Comparison of ENCODE assay signal across 1 cellular context in the genomic region with DNA sequence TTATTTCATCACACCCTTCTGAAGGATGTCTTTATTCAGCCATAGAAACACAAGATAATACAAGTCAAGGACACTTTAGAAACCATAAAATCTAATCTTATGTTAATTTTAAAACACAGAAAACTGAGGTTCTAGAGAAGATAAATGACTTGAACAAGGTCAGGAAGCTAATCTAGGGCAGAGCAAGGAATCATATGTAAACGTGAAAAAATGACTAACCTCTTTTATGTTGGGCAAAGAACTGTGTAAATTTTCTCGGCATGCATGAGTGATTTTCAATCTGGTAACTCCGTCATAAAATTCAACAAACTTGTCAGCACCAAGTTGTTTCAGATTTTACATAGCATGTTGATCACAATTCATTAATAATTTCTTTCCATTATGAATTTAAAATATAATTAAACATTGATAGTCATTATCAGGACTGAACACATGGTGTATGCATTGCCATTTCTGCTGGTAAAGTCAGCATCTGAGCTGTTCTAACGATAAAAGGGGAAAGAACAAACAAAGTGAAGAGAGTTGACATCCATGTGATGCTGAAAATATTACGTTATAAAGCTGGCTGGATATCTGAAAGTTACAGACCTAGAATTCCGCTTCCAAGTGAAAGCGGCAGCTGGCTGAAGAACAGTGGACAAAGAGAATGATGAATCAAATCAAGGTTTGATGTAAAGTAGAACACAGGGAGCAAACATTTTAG.
TF ChIP-seq lines count a peak whose summit lies in the region.

No MANE protein-coding gene starts in this region.

TF ChIP-seq in K562, 482 proteins besides CTCF, POLR2A, EP300 and RAD21 (continued from another document and continues in another):
- TF ChIP-seq, protein P1, sequence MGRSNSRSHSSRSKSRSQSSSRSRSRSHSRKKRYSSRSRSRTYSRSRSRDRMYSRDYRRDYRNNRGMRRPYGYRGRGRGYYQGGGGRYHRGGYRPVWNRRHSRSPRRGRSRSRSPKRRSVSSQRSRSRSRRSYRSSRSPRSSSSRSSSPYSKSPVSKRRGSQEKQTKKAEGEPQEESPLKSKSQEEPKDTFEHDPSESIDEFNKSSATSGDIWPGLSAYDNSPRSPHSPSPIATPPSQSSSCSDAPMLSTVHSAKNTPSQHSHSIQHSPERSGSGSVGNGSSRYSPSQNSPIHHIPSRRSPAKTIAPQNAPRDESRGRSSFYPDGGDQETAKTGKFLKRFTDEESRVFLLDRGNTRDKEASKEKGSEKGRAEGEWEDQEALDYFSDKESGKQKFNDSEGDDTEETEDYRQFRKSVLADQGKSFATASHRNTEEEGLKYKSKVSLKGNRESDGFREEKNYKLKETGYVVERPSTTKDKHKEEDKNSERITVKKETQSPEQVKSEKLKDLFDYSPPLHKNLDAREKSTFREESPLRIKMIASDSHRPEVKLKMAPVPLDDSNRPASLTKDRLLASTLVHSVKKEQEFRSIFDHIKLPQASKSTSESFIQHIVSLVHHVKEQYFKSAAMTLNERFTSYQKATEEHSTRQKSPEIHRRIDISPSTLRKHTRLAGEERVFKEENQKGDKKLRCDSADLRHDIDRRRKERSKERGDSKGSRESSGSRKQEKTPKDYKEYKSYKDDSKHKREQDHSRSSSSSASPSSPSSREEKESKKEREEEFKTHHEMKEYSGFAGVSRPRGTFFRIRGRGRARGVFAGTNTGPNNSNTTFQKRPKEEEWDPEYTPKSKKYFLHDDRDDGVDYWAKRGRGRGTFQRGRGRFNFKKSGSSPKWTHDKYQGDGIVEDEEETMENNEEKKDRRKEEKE (IDR thresholded peaks at IDR 0.05; ENCODE audit: borderline replicate concordance in 1 of 2, control insufficient read depth in 1 of 2, low read depth in 2 of 2, low read length in 1 of 2): no peak
- TF ChIP-seq NCOA4 (IDR thresholded peaks at IDR 0.05; ENCODE audit: partially characterized antibody) (no peak), MTA2 (IDR thresholded peaks at IDR 0.05; ENCODE audit: low read depth) (peak; percentile 20; the same call in 1 of the 2 replicates), DPF2 (IDR thresholded peaks at IDR 0.05) (peak; percentile 48; the same call in 1 of the 2 replicates), NFE2 (IDR thresholded peaks at IDR 0.05; ENCODE audit: low read depth) (no peak), PTTG1 (tag; IDR thresholded peaks at IDR 0.05; ENCODE audit: low read depth) (no peak), ZNF699 (CRISPR knock-in tag; IDR thresholded peaks at IDR 0.05; ENCODE audit: insufficient replicate concordance) (no peak), MEIS2 (IDR thresholded peaks at IDR 0.05; ENCODE audit: partially characterized antibody) (peak; percentile 23), KDM2B (CRISPR knock-in tag; IDR thresholded peaks at IDR 0.05) (no peak), ARID1B (IDR thresholded peaks at IDR 0.05) (peak; percentile 76; the same call in 1 of the 2 replicates), MAFG (tag; conservative IDR thresholded peaks at IDR 0.05) (no peak), ZNF197 (CRISPR knock-in tag; IDR thresholded peaks at IDR 0.05; ENCODE audit: low read depth) (no peak), TEAD4 (IDR thresholded peaks at IDR 0.05; ENCODE audit: low read length) (0 out of 2 replicates have a peak, but pooled peaks have one; percentile 49), TEAD4 (CRISPR knock-in tag; IDR thresholded peaks at IDR 0.05; ENCODE audit: borderline replicate concordance) (no peak), ZNF263 (CRISPR knock-in tag; IDR thresholded peaks at IDR 0.05; ENCODE audit: borderline replicate concordance) (no peak), MCM7 (IDR thresholded peaks at IDR 0.05) (no peak), EZH2 (IDR thresholded peaks at IDR 0.05; ENCODE audit: borderline replicate concordance, low read depth, low read length) (no peak), SMAD2 (IDR thresholded peaks at IDR 0.05; ENCODE audit: low read depth, low read length) (no peak), NFIC (IDR thresholded peaks at IDR 0.05) (no peak), PPARD (CRISPR knock-in tag; IDR thresholded peaks at IDR 0.05) (no peak), ATF1 (CRISPR knock-in tag; IDR thresholded peaks at IDR 0.05) (no peak), ATF1 (tag; IDR thresholded peaks at IDR 0.05) (no peak), SIN3A (IDR thresholded peaks at IDR 0.05; ENCODE audit: borderline replicate concordance in 2 of 2, control insufficient read depth in 1 of 2, low read depth in 2 of 2, low read length in 2 of 2) (no peak), TOE1 (IDR thresholded peaks at IDR 0.05; ENCODE audit: borderline replicate concordance) (no peak), TOE1 (CRISPR knock-in tag; IDR thresholded peaks at IDR 0.05; ENCODE audit: borderline replicate concordance, low read depth) (no peak), NCOA2 (IDR thresholded peaks at IDR 0.05; ENCODE audit: partially characterized antibody in 2 of 2) (no peak), IRF2 (CRISPR knock-in tag; IDR thresholded peaks at IDR 0.05) (no peak), POLR3A (IDR thresholded peaks at IDR 0.05; ENCODE audit: borderline replicate concordance, extremely low read depth, insufficient read depth, insufficient read length) (no peak), ZBTB1 (CRISPR knock-in tag; IDR thresholded peaks at IDR 0.05; ENCODE audit: borderline replicate concordance, low read depth) (no peak), TGIF2 (CRISPR knock-in tag; IDR thresholded peaks at IDR 0.05) (no peak), TEAD1 (CRISPR knock-in tag; IDR thresholded peaks at IDR 0.05) (no peak), CBFA2T2 (conservative IDR thresholded peaks at IDR 0.05) (peak; percentile 63), RBM34 (IDR thresholded peaks at IDR 0.05; ENCODE audit: borderline replicate concordance, insufficient read depth, low read length) (no peak), GABPB1 (CRISPR knock-in tag; IDR thresholded peaks at IDR 0.05) (no peak), NFRKB (IDR thresholded peaks at IDR 0.05; ENCODE audit: low read depth) (no peak), PHB2 (IDR thresholded peaks at IDR 0.05; ENCODE audit: low read depth) (no peak), TAF7 (tag; IDR thresholded peaks at IDR 0.05) (no peak), ASH1L (IDR thresholded peaks at IDR 0.05; ENCODE audit: borderline replicate concordance, low read depth, partially characterized antibody) (no peak), KDM4B (IDR thresholded peaks at IDR 0.05; ENCODE audit: borderline replicate concordance in 2 of 2, low read depth in 1 of 2) (no peak), XRCC3 (IDR thresholded peaks at IDR 0.05) (no peak), SMARCA4 (IDR thresholded peaks at IDR 0.05) (0 out of 2 replicates have a peak, but pooled peaks have one; percentile 18)
- TF ChIP-seq, protein P2, sequence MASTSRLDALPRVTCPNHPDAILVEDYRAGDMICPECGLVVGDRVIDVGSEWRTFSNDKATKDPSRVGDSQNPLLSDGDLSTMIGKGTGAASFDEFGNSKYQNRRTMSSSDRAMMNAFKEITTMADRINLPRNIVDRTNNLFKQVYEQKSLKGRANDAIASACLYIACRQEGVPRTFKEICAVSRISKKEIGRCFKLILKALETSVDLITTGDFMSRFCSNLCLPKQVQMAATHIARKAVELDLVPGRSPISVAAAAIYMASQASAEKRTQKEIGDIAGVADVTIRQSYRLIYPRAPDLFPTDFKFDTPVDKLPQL (IDR thresholded peaks at IDR 0.05; ENCODE audit: extremely low read depth, insufficient read length): no peak
- TF ChIP-seq, protein P3, sequence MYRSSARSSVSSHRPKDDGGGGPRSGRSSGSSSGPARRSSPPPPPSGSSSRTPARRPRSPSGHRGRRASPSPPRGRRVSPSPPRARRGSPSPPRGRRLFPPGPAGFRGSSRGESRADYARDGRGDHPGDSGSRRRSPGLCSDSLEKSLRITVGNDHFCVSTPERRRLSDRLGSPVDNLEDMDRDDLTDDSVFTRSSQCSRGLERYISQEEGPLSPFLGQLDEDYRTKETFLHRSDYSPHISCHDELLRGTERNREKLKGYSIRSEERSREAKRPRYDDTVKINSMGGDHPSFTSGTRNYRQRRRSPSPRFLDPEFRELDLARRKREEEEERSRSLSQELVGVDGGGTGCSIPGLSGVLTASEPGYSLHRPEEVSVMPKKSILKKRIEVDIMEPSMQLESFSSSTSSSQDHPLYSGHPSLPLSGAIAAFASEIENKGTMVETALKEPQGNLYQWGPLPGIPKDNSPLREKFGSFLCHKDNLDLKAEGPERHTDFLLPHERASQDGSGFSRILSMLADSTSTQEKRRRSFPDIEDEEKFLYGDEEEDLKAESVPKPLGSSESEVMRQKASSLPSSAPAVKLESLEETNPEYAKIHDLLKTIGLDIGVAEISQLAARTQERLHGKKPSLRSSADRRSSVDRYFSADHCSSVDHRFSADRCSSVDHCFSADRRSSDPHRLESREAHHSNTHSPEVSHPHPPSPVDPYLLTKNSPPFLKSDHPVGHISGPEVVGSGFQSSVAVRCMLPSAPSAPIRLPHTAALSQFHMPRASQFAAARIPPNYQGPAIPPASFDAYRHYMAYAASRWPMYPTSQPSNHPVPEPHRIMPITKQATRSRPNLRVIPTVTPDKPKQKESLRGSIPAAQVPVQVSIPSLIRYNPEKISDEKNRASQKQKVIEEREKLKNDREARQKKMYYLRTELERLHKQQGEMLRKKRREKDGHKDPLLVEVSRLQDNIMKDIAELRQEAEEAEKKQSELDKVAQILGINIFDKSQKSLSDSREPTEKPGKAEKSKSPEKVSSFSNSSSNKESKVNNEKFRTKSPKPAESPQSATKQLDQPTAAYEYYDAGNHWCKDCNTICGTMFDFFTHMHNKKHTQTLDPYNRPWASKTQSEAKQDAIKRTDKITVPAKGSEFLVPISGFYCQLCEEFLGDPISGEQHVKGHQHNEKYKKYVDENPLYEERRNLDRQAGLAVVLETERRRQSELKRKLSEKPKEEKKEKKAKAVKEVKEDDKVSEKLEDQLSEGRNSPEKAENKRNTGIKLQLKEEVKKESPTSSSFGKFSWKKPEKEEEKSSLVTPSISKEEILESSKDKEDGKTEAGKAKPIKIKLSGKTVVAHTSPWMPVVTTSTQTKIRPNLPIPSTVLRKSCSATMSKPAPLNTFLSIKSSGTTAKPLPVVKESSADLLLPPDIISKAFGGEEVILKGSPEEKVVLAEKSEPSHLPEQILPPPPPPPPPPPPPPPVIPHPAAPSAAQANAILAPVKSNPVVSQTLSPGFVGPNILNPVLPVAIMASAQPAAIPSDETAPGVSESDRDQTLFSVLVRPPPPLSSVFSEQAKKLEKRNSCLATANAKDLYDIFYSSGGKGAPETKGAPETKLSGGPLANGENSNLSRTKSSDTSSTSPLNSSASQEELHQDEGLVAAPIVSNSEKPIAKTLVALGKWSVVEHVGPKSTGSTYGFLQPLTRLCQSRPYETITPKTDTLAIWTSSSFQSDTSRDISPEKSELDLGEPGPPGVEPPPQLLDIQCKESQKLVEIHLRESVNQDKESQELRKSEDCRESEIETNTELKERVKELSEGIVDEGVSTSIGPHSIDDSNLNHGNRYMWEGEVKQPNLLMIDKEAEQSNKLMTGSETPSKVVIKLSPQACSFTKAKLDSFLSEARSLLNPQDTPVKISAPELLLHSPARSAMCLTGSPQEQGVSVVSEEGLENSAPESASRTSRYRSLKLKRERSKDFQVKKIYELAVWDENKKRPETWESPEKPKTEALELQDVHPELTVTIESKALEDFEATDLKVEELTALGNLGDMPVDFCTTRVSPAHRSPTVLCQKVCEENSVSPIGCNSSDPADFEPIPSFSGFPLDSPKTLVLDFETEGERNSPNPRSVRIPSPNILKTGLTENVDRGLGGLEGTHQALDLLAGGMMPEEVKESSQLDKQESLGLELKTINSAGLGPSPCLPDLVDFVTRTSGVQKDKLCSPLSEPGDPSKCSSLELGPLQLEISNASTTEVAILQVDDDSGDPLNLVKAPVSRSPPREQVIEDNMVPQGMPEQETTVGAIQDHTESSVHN (IDR thresholded peaks at IDR 0.05; ENCODE audit: borderline replicate concordance in 1 of 2, low read depth in 1 of 2): no peak
- TF ChIP-seq, protein P4, sequence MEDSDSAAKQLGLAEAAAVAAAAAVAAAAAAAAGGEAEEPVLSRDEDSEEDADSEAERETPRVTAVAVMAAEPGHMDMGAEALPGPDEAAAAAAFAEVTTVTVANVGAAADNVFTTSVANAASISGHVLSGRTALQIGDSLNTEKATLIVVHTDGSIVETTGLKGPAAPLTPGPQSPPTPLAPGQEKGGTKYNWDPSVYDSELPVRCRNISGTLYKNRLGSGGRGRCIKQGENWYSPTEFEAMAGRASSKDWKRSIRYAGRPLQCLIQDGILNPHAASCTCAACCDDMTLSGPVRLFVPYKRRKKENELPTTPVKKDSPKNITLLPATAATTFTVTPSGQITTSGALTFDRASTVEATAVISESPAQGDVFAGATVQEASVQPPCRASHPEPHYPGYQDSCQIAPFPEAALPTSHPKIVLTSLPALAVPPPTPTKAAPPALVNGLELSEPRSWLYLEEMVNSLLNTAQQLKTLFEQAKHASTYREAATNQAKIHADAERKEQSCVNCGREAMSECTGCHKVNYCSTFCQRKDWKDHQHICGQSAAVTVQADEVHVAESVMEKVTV (CRISPR knock-in tag; IDR thresholded peaks at IDR 0.05): no peak
- TF ChIP-seq, protein P5, sequence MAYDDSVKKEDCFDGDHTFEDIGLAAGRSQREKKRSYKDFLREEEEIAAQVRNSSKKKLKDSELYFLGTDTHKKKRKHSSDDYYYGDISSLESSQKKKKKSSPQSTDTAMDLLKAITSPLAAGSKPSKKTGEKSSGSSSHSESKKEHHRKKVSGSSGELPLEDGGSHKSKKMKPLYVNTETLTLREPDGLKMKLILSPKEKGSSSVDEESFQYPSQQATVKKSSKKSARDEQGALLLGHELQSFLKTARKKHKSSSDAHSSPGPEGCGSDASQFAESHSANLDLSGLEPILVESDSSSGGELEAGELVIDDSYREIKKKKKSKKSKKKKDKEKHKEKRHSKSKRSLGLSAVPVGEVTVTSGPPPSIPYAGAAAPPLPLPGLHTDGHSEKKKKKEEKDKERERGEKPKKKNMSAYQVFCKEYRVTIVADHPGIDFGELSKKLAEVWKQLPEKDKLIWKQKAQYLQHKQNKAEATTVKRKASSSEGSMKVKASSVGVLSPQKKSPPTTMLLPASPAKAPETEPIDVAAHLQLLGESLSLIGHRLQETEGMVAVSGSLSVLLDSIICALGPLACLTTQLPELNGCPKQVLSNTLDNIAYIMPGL (CRISPR knock-in tag; IDR thresholded peaks at IDR 0.05): no peak
- TF ChIP-seq, protein P6, sequence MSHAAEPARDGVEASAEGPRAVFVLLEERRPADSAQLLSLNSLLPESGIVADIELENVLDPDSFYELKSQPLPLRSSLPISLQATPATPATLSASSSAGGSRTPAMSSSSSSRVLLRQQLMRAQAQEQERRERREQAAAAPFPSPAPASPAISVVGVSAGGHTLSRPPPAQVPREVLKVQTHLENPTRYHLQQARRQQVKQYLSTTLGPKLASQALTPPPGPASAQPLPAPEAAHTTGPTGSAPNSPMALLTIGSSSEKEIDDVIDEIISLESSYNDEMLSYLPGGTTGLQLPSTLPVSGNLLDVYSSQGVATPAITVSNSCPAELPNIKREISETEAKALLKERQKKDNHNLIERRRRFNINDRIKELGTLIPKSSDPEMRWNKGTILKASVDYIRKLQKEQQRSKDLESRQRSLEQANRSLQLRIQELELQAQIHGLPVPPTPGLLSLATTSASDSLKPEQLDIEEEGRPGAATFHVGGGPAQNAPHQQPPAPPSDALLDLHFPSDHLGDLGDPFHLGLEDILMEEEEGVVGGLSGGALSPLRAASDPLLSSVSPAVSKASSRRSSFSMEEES (CRISPR knock-in tag; IDR thresholded peaks at IDR 0.05): no peak
- TF ChIP-seq, protein P7, sequence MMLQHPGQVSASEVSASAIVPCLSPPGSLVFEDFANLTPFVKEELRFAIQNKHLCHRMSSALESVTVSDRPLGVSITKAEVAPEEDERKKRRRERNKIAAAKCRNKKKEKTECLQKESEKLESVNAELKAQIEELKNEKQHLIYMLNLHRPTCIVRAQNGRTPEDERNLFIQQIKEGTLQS (IDR thresholded peaks at IDR 0.05): no peak
- TF ChIP-seq, protein P7 (CRISPR knock-in tag; conservative IDR thresholded peaks at IDR 0.05): no peak
